ENCODE assay signal across 8 cellular contexts in the genomic region with DNA sequence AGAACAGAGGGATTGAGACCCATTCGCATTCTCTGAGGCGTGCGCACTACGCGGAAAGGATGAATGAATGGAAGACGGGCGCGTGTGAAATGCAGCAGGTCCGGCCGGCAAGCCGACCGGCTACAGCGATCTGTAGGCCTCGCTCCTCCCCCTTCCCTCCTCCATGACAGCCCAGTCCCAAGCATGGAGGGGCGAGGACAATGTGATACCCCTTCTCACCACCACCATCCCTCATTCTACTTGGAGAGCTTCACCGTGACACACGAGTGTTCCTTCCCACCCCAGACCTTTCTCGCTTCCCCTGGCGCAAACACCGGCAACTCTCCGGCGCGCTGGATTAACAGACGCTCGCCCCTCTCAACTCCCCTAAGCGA. TPM values are rescaled to one million over a fixed set of nuclear protein-coding genes. Genes with fewer than 3 reads are reported as not detected.
A peak's percentile ranks its signal among the peaks of the same experiment; 100 is the strongest.
DNase-seq lines count a peak whose midpoint lies in the region; ATAC-seq and TF ChIP-seq lines count a peak whose summit lies in the region.

No MANE protein-coding gene starts in this region.

- TF ChIP-seq POLR2A in right lobe of liver (IDR thresholded peaks at IDR 0.05) = no peak

- peaks cover 29% of the 10 kb centered on the region for H3K36me3 Mint-ChIP-seq in activated CD4-positive, alpha-beta T cell treated with anti-CD3 and anti-CD28 coated beads, Interleukin-2, amount 10 ng/mL, durations not matched to agents 7 days and 5 days (ENCODE audit: low read depth)

- WGBS in right lobe of liver (ENCODE audit: insufficient coverage, low coverage, low lambda C conversion rate, missing lambda C conversion rate) = 0% methylated on average over 21 of the region's 26 CpGs

- peaks cover 41% of the 10 kb centered on the region for H3K4me1 Mint-ChIP-seq in activated CD4-positive, alpha-beta T cell treated with anti-CD3 and anti-CD28 coated beads, Interleukin-2, amount 10 ng/mL, durations not matched to agents 7 days and 5 days

- POLR2A ChIA-PET in activated CD4-positive, alpha-beta T cell treated with anti-CD3 and anti-CD28 coated beads, Interleukin-2, amount 10 ng/mL, durations not matched to agents 7 days and 5 days (lab: Charles Lee) = interaction anchor here (0.6 to 0.7 kb wide), 2 partner anchors 28 to 643 kb away, joined by 3 read pairs; no protein-coding TSS in a partner anchor

- H3K27ac Mint-ChIP-seq in activated CD4-positive, alpha-beta T cell treated with anti-CD3 and anti-CD28 coated beads, Interleukin-2, amount 10 ng/mL, durations not matched to agents 7 days and 5 days = peak overlapping the region; percentile 96

- DNase-seq in AG08395 (ENCODE audit: low spot score) (peak; percentile 67), NCI-H460 (ENCODE audit: extremely low read depth, low read depth) (peak; percentile 61), dermis microvascular lymphatic vessel endothelial cell (ENCODE audit: low read depth in 2 of 2) (peak; percentile 61 to 90), right lobe of liver (peak; percentile 70 to 80 (median 75))
- peak; percentile 72 for DNase-seq in activated CD4-positive, alpha-beta T cell treated with anti-CD3 and anti-CD28 coated beads, Interleukin-2, amount 10 ng/mL, durations not matched to agents 7 days and 5 days
- DNase-seq in stimulated activated CD4-positive, alpha-beta T cell treated with anti-CD3 and anti-CD28 coated beads, TNF-alpha, amount 100 ng/mL, for 1 hour (ENCODE audit: low read depth in 3 of 3, low spot score in 1 of 3) = peak; percentile 8 to 39 (median 16)

- H3K27me3 Mint-ChIP-seq in activated CD4-positive, alpha-beta T cell treated with anti-CD3 and anti-CD28 coated beads, Interleukin-2, amount 10 ng/mL, durations not matched to agents 7 days and 5 days = no peaks in the 10 kb centered on the region

- H3K27me3 ChIP-seq in right lobe of liver = no peaks in the 10 kb centered on the region

- H3K4me3 ChIP-seq in right lobe of liver = peak overlapping the region; percentile 92 to 95 (median 94)

- H3K9me3 Mint-ChIP-seq in activated CD4-positive, alpha-beta T cell treated with anti-CD3 and anti-CD28 coated beads, Interleukin-2, amount 10 ng/mL, durations not matched to agents 7 days and 5 days = no peaks in the 10 kb centered on the region

- TF ChIP-seq CTCF in right lobe of liver (IDR thresholded peaks at IDR 0.05) = no peak

- no peaks in the 10 kb centered on the region for H3K36me3 ChIP-seq in right lobe of liver

- H3K4me1 ChIP-seq in right lobe of liver = peaks cover 0 to 19% (median 3%) of the 10 kb centered on the region in 4 donors

- H3K9me3 ChIP-seq in right lobe of liver = no peaks in the 10 kb centered on the region

- H3K4me3 Mint-ChIP-seq in activated CD4-positive, alpha-beta T cell treated with anti-CD3 and anti-CD28 coated beads, Interleukin-2, amount 10 ng/mL, durations not matched to agents 7 days and 5 days = peak overlapping the region; percentile 87

- CTCF ChIA-PET in activated CD4-positive, alpha-beta T cell treated with anti-CD3 and anti-CD28 coated beads, Interleukin-2, amount 10 ng/mL, durations not matched to agents 7 days and 5 days (lab: Charles Lee) = interaction anchor here (0.6 to 3.3 kb wide), 7 partner anchors 10 to 461 kb away, joined by 3 to 16 read pairs (median 5); partner anchors contain the start of gene METAP1

- ATAC-seq in GM18861 (IDR thresholded peaks at IDR 0.05; ENCODE audit: unreplicated experiment) (peak; percentile 23), HG03095 (IDR thresholded peaks at IDR 0.05; ENCODE audit: unreplicated experiment) (peak; percentile 37), right lobe of liver (peak; percentile 60 to 74 (median 62))

- peak overlapping the region; percentile 81 to 92 (median 84) for H3K27ac ChIP-seq in right lobe of liver

- intact Hi-C loops in right lobe of liver (cut with DNase I) = no loop called here

RNA-seq across cellular contexts. Expression of gene EIF4E, which starts 0.8 kb away (rescaled TPM):
- 145 and 148 TPM in 2 replicates for total RNA-seq in NCI-H460 (2014; rRNA removed; shearing (Covaris generic))
- polyA plus RNA-seq in NCI-H460 (2014; cell fraction: nucleus; rRNA removed) = 97.9 and 101 TPM in 2 replicates
- 100 to 1,000 TPM in 1 of 2 experiments, 10 to 100 TPM in 1; 83.7 to 101 TPM for total RNA-seq in activated CD4-positive, alpha-beta T cell treated with anti-CD3 and anti-CD28 coated beads, Interleukin-2, amount 10 ng/mL, durations not matched to agents 7 days and 5 days
- total RNA-seq in dermis microvascular lymphatic vessel endothelial cell (136 and 164 TPM in 2 replicates), right lobe of liver (10 to 100 TPM; 28.4 to 48.8 (median 34.3) TPM)

Comparison
In these comparisons a context has a peak if more than half of its experiments do, and no peak if none do; other contexts are left out.
1. Peak in every context shown above with its lines: DNase-seq, ATAC-seq, H3K4me3 ChIP-seq and H3K27ac ChIP-seq.
2. DNase-seq: peak in every context shown above with its lines; median percentile 76 in dermis microvascular lymphatic vessel endothelial cell; 75 in right lobe of liver; 72 in activated CD4-positive, alpha-beta T cell treated with anti-CD3 and anti-CD28 coated beads, Interleukin-2, amount 10 ng/mL, durations not matched to agents 7 days and 5 days; 67 in AG08395; 61 in NCI-H460; 16 in stimulated activated CD4-positive, alpha-beta T cell treated with anti-CD3 and anti-CD28 coated beads, TNF-alpha, amount 100 ng/mL, for 1 hour.